In genomic region chr3:20608054-20608738, GRCh38 we compare ENCODE assay signal across 1 cellular context.
TF ChIP-seq lines count a peak whose summit lies in the region.

No MANE protein-coding gene starts in this region.

TF ChIP-seq in SK-N-SH, 30 proteins besides CTCF, POLR2A, EP300 and RAD21 (continued from another document):
- TF ChIP-seq USF2 (IDR thresholded peaks at IDR 0.05; ENCODE audit: borderline replicate concordance, low read depth, low read length) (no peak), MEF2A (IDR thresholded peaks at IDR 0.05; ENCODE audit: borderline replicate concordance, low read depth) (no peak), SMC3 (IDR thresholded peaks at IDR 0.05; ENCODE audit: low read depth, low read length) (no peak), MAX (IDR thresholded peaks at IDR 0.05; ENCODE audit: low read depth) (no peak), GABPA (IDR thresholded peaks at IDR 0.05; ENCODE audit: low read depth) (no peak), MXI1 (IDR thresholded peaks at IDR 0.05; ENCODE audit: low read depth, low read length) (no peak)
